Comparison of ENCODE assay signal across 1 cellular context in genomic region chr12:56104109-56104814, GRCh38.
TF ChIP-seq lines count a peak whose summit lies in the region.

Gene PA2G4, plus strand, starts transcription at chr12:56104559. Its CDS starts 179 bp downstream, at chr12:56104738.

TF ChIP-seq in K562, 482 proteins besides CTCF, POLR2A, EP300 and RAD21 (continued from another document and continues in another):
- peak in 1 of 2 experiments; percentile 90; a peak in 2 of 4 replicates for TF ChIP-seq ZNF639 (CRISPR knock-in tag; conservative IDR thresholded peaks at IDR 0.05 in 1 of 2, IDR thresholded peaks at IDR 0.05 in 1 of 2)
- TF ChIP-seq ZNF436 (CRISPR knock-in tag; IDR thresholded peaks at IDR 0.05): no peak
- TF ChIP-seq ERF (CRISPR knock-in tag; IDR thresholded peaks at IDR 0.05): peak; percentile 68; the same call in 1 of the 2 replicates
- peak; percentile 12 for TF ChIP-seq PHF20 (IDR thresholded peaks at IDR 0.05; ENCODE audit: partially characterized antibody)
- TF ChIP-seq CREB3L1 (IDR thresholded peaks at IDR 0.05; ENCODE audit: borderline replicate concordance, low read depth): peak; percentile 91
- TF ChIP-seq, protein P1, sequence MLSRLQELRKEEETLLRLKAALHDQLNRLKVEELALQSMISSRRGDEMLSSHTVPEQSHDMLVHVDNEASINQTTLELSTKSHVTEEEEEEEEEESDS (CRISPR knock-in tag; IDR thresholded peaks at IDR 0.05): no peak
- TF ChIP-seq SMC3 (conservative IDR thresholded peaks at IDR 0.05; ENCODE audit: insufficient read depth, low read depth, low read length): no peak
- no peak for TF ChIP-seq ARID3A (IDR thresholded peaks at IDR 0.05; ENCODE audit: borderline replicate concordance, low read depth, low read length)
- no peak; the same call in 1 of the 2 replicates for TF ChIP-seq CTBP1 (IDR thresholded peaks at IDR 0.05; ENCODE audit: borderline replicate concordance)
- no peak for TF ChIP-seq KLF16 (IDR thresholded peaks at IDR 0.05)
- TF ChIP-seq, protein P2, sequence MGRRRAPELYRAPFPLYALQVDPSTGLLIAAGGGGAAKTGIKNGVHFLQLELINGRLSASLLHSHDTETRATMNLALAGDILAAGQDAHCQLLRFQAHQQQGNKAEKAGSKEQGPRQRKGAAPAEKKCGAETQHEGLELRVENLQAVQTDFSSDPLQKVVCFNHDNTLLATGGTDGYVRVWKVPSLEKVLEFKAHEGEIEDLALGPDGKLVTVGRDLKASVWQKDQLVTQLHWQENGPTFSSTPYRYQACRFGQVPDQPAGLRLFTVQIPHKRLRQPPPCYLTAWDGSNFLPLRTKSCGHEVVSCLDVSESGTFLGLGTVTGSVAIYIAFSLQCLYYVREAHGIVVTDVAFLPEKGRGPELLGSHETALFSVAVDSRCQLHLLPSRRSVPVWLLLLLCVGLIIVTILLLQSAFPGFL (CRISPR knock-in tag; IDR thresholded peaks at IDR 0.05): 0 out of 2 replicates have a peak, but pooled peaks have one; percentile 38
- TF ChIP-seq ZNF445 (CRISPR knock-in tag; IDR thresholded peaks at IDR 0.05; ENCODE audit: low read depth): no peak
- TF ChIP-seq NCOA6 (IDR thresholded peaks at IDR 0.05): no peak
- no peak for TF ChIP-seq TRIM28 (IDR thresholded peaks at IDR 0.05)
- TF ChIP-seq, protein P3, sequence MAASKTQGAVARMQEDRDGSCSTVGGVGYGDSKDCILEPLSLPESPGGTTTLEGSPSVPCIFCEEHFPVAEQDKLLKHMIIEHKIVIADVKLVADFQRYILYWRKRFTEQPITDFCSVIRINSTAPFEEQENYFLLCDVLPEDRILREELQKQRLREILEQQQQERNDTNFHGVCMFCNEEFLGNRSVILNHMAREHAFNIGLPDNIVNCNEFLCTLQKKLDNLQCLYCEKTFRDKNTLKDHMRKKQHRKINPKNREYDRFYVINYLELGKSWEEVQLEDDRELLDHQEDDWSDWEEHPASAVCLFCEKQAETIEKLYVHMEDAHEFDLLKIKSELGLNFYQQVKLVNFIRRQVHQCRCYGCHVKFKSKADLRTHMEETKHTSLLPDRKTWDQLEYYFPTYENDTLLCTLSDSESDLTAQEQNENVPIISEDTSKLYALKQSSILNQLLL (CRISPR knock-in tag; IDR thresholded peaks at IDR 0.05; ENCODE audit: borderline replicate concordance): no peak
- TF ChIP-seq EGR1 (conservative IDR thresholded peaks at IDR 0.05): no peak
- TF ChIP-seq BHLHE40 (IDR thresholded peaks at IDR 0.05; ENCODE audit: low read length): peak; percentile 68
- TF ChIP-seq CBFB (CRISPR knock-in tag; IDR thresholded peaks at IDR 0.05): peak; percentile 74
- TF ChIP-seq TBL1XR1 (IDR thresholded peaks at IDR 0.05; ENCODE audit: low read length in 2 of 2): peak in 1 of 2 experiments; percentile 20; a peak in 1 of 4 replicates
- no peak for TF ChIP-seq WHSC1 (IDR thresholded peaks at IDR 0.05; ENCODE audit: low read length)
- TF ChIP-seq POLR2B (IDR thresholded peaks at IDR 0.05; ENCODE audit: low read depth, partially characterized antibody): peak; percentile 84
- peak; percentile 98 for TF ChIP-seq L3MBTL2 (IDR thresholded peaks at IDR 0.05)
- TF ChIP-seq, protein P4, sequence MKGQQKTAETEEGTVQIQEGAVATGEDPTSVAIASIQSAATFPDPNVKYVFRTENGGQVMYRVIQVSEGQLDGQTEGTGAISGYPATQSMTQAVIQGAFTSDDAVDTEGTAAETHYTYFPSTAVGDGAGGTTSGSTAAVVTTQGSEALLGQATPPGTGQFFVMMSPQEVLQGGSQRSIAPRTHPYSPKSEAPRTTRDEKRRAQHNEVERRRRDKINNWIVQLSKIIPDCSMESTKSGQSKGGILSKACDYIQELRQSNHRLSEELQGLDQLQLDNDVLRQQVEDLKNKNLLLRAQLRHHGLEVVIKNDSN (CRISPR knock-in tag; IDR thresholded peaks at IDR 0.05): peak; percentile 54
- TF ChIP-seq EP400 (IDR thresholded peaks at IDR 0.05): peak; percentile 91
- TF ChIP-seq TBP (optimal IDR thresholded peaks at IDR 0.05; ENCODE audit: low read depth, low read length): peak; percentile 94
- TF ChIP-seq ZNF146 (CRISPR knock-in tag; IDR thresholded peaks at IDR 0.05; ENCODE audit: unreplicated experiment): peak; percentile 6
- no peak for TF ChIP-seq TEAD2 (tag; IDR thresholded peaks at IDR 0.05)
- TF ChIP-seq HCFC1 (IDR thresholded peaks at IDR 0.05; ENCODE audit: low read depth, low read length): peak; percentile 99
- TF ChIP-seq, protein P5, sequence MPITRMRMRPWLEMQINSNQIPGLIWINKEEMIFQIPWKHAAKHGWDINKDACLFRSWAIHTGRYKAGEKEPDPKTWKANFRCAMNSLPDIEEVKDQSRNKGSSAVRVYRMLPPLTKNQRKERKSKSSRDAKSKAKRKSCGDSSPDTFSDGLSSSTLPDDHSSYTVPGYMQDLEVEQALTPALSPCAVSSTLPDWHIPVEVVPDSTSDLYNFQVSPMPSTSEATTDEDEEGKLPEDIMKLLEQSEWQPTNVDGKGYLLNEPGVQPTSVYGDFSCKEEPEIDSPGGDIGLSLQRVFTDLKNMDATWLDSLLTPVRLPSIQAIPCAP (CRISPR knock-in tag; IDR thresholded peaks at IDR 0.05; ENCODE audit: borderline replicate concordance): no peak
- TF ChIP-seq, protein P6, sequence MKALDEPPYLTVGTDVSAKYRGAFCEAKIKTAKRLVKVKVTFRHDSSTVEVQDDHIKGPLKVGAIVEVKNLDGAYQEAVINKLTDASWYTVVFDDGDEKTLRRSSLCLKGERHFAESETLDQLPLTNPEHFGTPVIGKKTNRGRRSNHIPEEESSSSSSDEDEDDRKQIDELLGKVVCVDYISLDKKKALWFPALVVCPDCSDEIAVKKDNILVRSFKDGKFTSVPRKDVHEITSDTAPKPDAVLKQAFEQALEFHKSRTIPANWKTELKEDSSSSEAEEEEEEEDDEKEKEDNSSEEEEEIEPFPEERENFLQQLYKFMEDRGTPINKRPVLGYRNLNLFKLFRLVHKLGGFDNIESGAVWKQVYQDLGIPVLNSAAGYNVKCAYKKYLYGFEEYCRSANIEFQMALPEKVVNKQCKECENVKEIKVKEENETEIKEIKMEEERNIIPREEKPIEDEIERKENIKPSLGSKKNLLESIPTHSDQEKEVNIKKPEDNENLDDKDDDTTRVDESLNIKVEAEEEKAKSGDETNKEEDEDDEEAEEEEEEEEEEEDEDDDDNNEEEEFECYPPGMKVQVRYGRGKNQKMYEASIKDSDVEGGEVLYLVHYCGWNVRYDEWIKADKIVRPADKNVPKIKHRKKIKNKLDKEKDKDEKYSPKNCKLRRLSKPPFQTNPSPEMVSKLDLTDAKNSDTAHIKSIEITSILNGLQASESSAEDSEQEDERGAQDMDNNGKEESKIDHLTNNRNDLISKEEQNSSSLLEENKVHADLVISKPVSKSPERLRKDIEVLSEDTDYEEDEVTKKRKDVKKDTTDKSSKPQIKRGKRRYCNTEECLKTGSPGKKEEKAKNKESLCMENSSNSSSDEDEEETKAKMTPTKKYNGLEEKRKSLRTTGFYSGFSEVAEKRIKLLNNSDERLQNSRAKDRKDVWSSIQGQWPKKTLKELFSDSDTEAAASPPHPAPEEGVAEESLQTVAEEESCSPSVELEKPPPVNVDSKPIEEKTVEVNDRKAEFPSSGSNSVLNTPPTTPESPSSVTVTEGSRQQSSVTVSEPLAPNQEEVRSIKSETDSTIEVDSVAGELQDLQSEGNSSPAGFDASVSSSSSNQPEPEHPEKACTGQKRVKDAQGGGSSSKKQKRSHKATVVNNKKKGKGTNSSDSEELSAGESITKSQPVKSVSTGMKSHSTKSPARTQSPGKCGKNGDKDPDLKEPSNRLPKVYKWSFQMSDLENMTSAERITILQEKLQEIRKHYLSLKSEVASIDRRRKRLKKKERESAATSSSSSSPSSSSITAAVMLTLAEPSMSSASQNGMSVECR (CRISPR knock-in tag; IDR thresholded peaks at IDR 0.05): peak; percentile 87
- TF ChIP-seq ZNF232 (CRISPR knock-in tag; IDR thresholded peaks at IDR 0.05): no peak
- no peak for TF ChIP-seq MCM5 (IDR thresholded peaks at IDR 0.05; ENCODE audit: low read depth)
- peak in 1 of 2 experiments; percentile 52; a peak in 2 of 4 replicates for TF ChIP-seq HDAC1 (IDR thresholded peaks at IDR 0.05)
- TF ChIP-seq MLX (CRISPR knock-in tag; conservative IDR thresholded peaks at IDR 0.05): no peak
- 0 out of 2 replicates have a peak, but pooled peaks have one; percentile 21 for TF ChIP-seq C11orf30 (IDR thresholded peaks at IDR 0.05; ENCODE audit: low read depth)
- no peak for TF ChIP-seq ZBTB43 (CRISPR knock-in tag; IDR thresholded peaks at IDR 0.05)
- TF ChIP-seq TCFL5 (CRISPR knock-in tag; conservative IDR thresholded peaks at IDR 0.05): no peak
- TF ChIP-seq CREB3 (tag; conservative IDR thresholded peaks at IDR 0.05; ENCODE audit: low read depth): no peak
- TF ChIP-seq ZKSCAN1 (IDR thresholded peaks at IDR 0.05; ENCODE audit: low read depth, low read length): peak; percentile 50
- peak; percentile 56; the same call in 1 of the 2 replicates for TF ChIP-seq ZNF197 (CRISPR knock-in tag; IDR thresholded peaks at IDR 0.05; ENCODE audit: low read depth)
- no peak for TF ChIP-seq RBM14 (IDR thresholded peaks at IDR 0.05; ENCODE audit: borderline replicate concordance, insufficient read depth, low read depth, low read length)
- TF ChIP-seq LEF1 (IDR thresholded peaks at IDR 0.05): no peak
- TF ChIP-seq MBD2 (IDR thresholded peaks at IDR 0.05; ENCODE audit: borderline replicate concordance, low read depth): peak; percentile 86
- peak; percentile 58; the same call in 1 of the 2 replicates for TF ChIP-seq PML (IDR thresholded peaks at IDR 0.05; ENCODE audit: low read length)
- no peak for TF ChIP-seq SAFB2 (IDR thresholded peaks at IDR 0.05; ENCODE audit: borderline replicate concordance, low read depth, low read length, severe bottlenecking)
- no peak; the same call in 1 of the 2 replicates for TF ChIP-seq ZC3H4 (CRISPR knock-in tag; IDR thresholded peaks at IDR 0.05; ENCODE audit: borderline replicate concordance)
- TF ChIP-seq, protein P7, sequence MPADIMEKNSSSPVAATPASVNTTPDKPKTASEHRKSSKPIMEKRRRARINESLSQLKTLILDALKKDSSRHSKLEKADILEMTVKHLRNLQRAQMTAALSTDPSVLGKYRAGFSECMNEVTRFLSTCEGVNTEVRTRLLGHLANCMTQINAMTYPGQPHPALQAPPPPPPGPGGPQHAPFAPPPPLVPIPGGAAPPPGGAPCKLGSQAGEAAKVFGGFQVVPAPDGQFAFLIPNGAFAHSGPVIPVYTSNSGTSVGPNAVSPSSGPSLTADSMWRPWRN (IDR thresholded peaks at IDR 0.05; ENCODE audit: low read depth): no peak
- TF ChIP-seq ZNF785 (CRISPR knock-in tag; IDR thresholded peaks at IDR 0.05): no peak
- no peak for TF ChIP-seq SMAD3 (CRISPR knock-in tag; conservative IDR thresholded peaks at IDR 0.05)
- TF ChIP-seq POLR2H (tag; IDR thresholded peaks at IDR 0.05; ENCODE audit: low read depth): peak; percentile 93
- peak; percentile 90 for TF ChIP-seq SUPT5H (IDR thresholded peaks at IDR 0.05)
- peak; percentile 12; the same call in 1 of the 2 replicates for TF ChIP-seq MYBL2 (IDR thresholded peaks at IDR 0.05; ENCODE audit: low read depth)
- no peak for TF ChIP-seq MYBL2 (CRISPR knock-in tag; IDR thresholded peaks at IDR 0.05; ENCODE audit: borderline replicate concordance)
